Comparison of ENCODE assay signal across 22 cellular contexts in the genomic region with DNA sequence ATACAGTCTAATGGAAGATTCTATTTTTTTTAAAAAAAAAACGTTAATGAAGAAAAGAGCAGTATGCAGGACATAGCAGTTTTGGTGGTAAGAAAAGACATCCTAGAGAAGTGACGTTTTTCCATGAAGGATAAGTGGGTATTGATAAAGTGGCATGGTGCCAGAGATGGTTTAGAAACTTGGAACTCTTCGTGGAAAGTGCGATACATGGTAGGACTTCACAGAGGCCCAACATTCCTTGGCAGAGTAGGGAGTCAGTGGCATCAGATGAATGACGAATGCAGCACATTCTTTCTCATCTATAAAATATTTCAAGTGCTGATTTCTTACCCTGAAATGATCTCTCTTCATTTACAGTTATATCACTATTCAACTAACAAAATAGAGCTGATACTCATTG.
"Had no signal": no experiment of that assay in that cellular context is flagged by ENCODE, and none has a peak within 500 bp of the region (broad histone marks: within the 10 kb centered on the region; RNA-seq: fewer than 3 reads in every experiment).

No MANE protein-coding gene starts in this region.

- H3K27me3 ChIP-seq: SJSA1 had no signal

- H3K9me3 ChIP-seq: SJSA1 had no signal

- H3K27ac ChIP-seq: SJSA1, SK-N-MC had no signal

- H3K36me3 ChIP-seq: SJSA1 had no signal

- DNase-seq: IMR-90, Karpas-422, KG1, NCI-H1092, NCI-H1105 treated with DMSO at 0.1 percent for 48 hours, NCI-H1417 treated with DMSO at 0.1 percent for 48 hours, NCI-H146, NCI-H1694 treated with DMSO at 0.1 percent for 48 hours, NCI-H1930, NCI-H2081, NCI-H2107, NCI-H2227 treated with DMSO at 0.1 percent for 48 hours, NCI-H446, NCI-H510A, NCI-H524 treated with DMSO at 0.1 percent for 48 hours, NCI-H69, NCI-H774, Right ventricle myocardium superior, RPMI8226, SIG-M5 had no signal

- H3K4me3 ChIP-seq: SJSA1, SK-N-MC had no signal

- H3K4me1 ChIP-seq: SJSA1 had no signal
